Comparison of ENCODE assay signal across 8 cellular contexts in genomic region chr3:31462050-31462569, GRCh38.
DNase-seq lines count a peak whose midpoint lies in the region; ATAC-seq, FAIRE-seq and TF ChIP-seq lines count a peak whose summit lies in the region.

No MANE protein-coding gene starts in this region.

- in situ Hi-C loops in KBM-7 (cut with MboI; ENCODE audit: low pct_unique_long_range_greater_than_20kb, low sequenced_read_pairs), result no loop called here

- peak; percentile 90 for DNase-seq in KBM-7
- DNase-seq in activated CD8-positive, alpha-beta memory T cell treated with anti-CD3 and anti-CD28 coated beads, Interleukin-2, amount 50 U/mL, for 1 hour (ENCODE audit: extremely low read depth), result peak; percentile 34
- peak; percentile 33 for DNase-seq in mucosa of gallbladder (ENCODE audit: low spot score)
- no peak for DNase-seq in D721Med (ENCODE audit: insufficient read length, low spot score)
- DNase-seq in NCI-H187 treated with DMSO at 0.1 percent for 48 hours (lab: John Stamatoyannopoulos, UW), result no peak
- DNase-seq in islet precursor cell, result no peak

- ATAC-seq in GM21526 (IDR thresholded peaks at IDR 0.05; ENCODE audit: low FRiP score, unreplicated experiment), result peak; percentile 68

- FAIRE-seq in D721Med (lab: Jason Lieb, UNC), result no peak

- TF ChIP-seq CTCF in GM12872 (IDR thresholded peaks at IDR 0.05; ENCODE audit: insufficient read depth, low read depth, low read length), result peak; percentile 28; the same call in 1 of the 3 replicates
- TF ChIP-seq CTCF in D721Med (IDR thresholded peaks at IDR 0.05; ENCODE audit: insufficient read depth, missing control alignments), result no peak

Comparison
In these comparisons a context has a peak if more than half of its experiments do, and no peak if none do; other contexts are left out.
1. DNase-seq: peak in KBM-7 (single experiment), activated CD8-positive, alpha-beta memory T cell treated with anti-CD3 and anti-CD28 coated beads, Interleukin-2, amount 50 U/mL, for 1 hour (single experiment) and mucosa of gallbladder (single experiment); none in D721Med (single experiment), NCI-H187 treated with DMSO at 0.1 percent for 48 hours (single experiment) and islet precursor cell (single experiment).